Comparison of ENCODE assay signal across 1 cellular context in the genomic region with DNA sequence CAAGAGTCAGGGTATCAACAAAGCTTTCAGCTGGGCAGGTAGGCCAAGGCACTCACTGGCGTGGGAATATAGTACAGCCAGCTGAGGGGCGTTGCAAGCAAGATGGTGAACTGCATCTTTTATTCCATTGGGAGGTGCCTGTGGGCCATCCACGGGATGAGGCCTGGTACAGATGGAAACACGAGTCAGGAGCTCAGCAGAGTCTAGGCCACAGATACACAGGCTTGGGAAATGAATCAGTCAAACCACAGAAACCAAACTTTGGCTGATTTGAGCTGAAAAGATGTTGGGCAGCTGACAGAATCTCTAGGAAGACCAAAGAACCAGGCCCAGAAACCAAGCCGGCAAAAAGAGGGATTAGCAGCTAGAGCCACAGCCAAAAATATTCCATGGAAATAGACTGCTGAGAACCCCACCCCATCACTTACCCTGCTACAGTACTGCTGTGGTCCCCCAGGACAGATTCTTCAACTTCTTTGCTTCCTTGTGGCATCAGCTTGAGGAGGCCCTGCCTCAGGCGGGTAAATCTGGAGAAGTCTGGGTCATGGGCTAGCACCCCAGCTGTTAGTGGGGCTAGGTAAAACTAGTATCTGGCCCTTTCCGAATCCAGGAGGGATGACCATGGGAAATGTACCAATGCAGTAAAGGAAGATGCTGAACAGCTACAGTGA.
TF ChIP-seq lines count a peak whose summit lies in the region.

No MANE protein-coding gene starts in this region.

TF ChIP-seq in IMR-90, 13 proteins besides CTCF, POLR2A, EP300 and RAD21 (continued from another document):
- TF ChIP-seq MAZ (IDR thresholded peaks at IDR 0.05; ENCODE audit: borderline replicate concordance, low read depth, low read length): no peak
- no peak for TF ChIP-seq NFE2L2 (IDR thresholded peaks at IDR 0.05; ENCODE audit: low read depth, low read length)
- no peak for TF ChIP-seq CHD1 (IDR thresholded peaks at IDR 0.05; ENCODE audit: low read depth, low read length)
- no peak for TF ChIP-seq CEBPB (IDR thresholded peaks at IDR 0.05; ENCODE audit: low read depth, low read length)
- peak; percentile 49 for TF ChIP-seq SMC3 (IDR thresholded peaks at IDR 0.05; ENCODE audit: low read depth, low read length)
- TF ChIP-seq BHLHE40 (IDR thresholded peaks at IDR 0.05; ENCODE audit: low read depth, low read length): peak; percentile 69; the same call in 1 of the 2 replicates
- no peak for TF ChIP-seq FOS (IDR thresholded peaks at IDR 0.05; ENCODE audit: low read depth, low read length)
- TF ChIP-seq RFX5 (IDR thresholded peaks at IDR 0.05; ENCODE audit: low read depth, low read length): no peak
- TF ChIP-seq ELK1 (IDR thresholded peaks at IDR 0.05; ENCODE audit: borderline replicate concordance, low read depth, low read length): no peak
- TF ChIP-seq, protein P1, sequence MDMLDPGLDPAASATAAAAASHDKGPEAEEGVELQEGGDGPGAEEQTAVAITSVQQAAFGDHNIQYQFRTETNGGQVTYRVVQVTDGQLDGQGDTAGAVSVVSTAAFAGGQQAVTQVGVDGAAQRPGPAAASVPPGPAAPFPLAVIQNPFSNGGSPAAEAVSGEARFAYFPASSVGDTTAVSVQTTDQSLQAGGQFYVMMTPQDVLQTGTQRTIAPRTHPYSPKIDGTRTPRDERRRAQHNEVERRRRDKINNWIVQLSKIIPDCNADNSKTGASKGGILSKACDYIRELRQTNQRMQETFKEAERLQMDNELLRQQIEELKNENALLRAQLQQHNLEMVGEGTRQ (IDR thresholded peaks at IDR 0.05; ENCODE audit: low read depth, low read length): 0 out of 2 replicates have a peak, but pooled peaks have one; percentile 10
- TF ChIP-seq MXI1 (IDR thresholded peaks at IDR 0.05; ENCODE audit: borderline replicate concordance, low read depth, low read length): no peak
- no peak for TF ChIP-seq MAFK (IDR thresholded peaks at IDR 0.05; ENCODE audit: low read depth, low read length)
